In genomic region chr18:54561864-54562263, GRCh38 we compare ENCODE assay signal across 35 cellular contexts. TPM values are rescaled to one million over a fixed set of nuclear protein-coding genes. Genes with fewer than 3 reads are reported as not detected.
"Had no signal": no experiment of that assay in that cellular context is flagged by ENCODE, and none has a peak within 500 bp of the region (broad histone marks: within the 10 kb centered on the region; RNA-seq: fewer than 3 reads in every experiment).

No MANE protein-coding gene starts in this region.

- H3K9me3 Mint-ChIP-seq: activated CD4-positive, alpha-beta T cell treated with anti-CD3 and anti-CD28 coated beads, Interleukin-2, amount 10 ng/mL, durations not matched to agents 24 days and 14 days; activated CD8-positive, alpha-beta T cell treated with anti-CD3 and anti-CD28 coated beads for 36 hours; activated naive CD8-positive, alpha-beta T cell treated with anti-CD3 and anti-CD28 coated beads for 36 hours; activated T-cell treated with anti-CD3 and anti-CD28 coated beads, Interleukin-2, amount 50 U/mL, for 72 hours; activated T-helper 17 cell treated with anti-CD3 and anti-CD28 coated beads, Interleukin-2, amount 50 U/mL, for 72 hours had no signal

- H3K4me3 Mint-ChIP-seq: activated CD4-positive, alpha-beta T cell treated with anti-CD3 and anti-CD28 coated beads, Interleukin-2, amount 10 ng/mL, durations not matched to agents 24 days and 14 days; activated CD8-positive, alpha-beta T cell treated with anti-CD3 and anti-CD28 coated beads for 36 hours; activated naive CD8-positive, alpha-beta T cell treated with anti-CD3 and anti-CD28 coated beads for 36 hours; activated T-cell treated with anti-CD3 and anti-CD28 coated beads, Interleukin-2, amount 50 U/mL, for 72 hours; activated T-helper 17 cell treated with anti-CD3 and anti-CD28 coated beads, Interleukin-2, amount 50 U/mL, for 72 hours had no signal

- H3K36me3 Mint-ChIP-seq: activated naive CD8-positive, alpha-beta T cell treated with anti-CD3 and anti-CD28 coated beads for 36 hours had no signal

- H3K27ac Mint-ChIP-seq: activated CD4-positive, alpha-beta T cell treated with anti-CD3 and anti-CD28 coated beads, Interleukin-2, amount 10 ng/mL, durations not matched to agents 24 days and 14 days; activated CD8-positive, alpha-beta T cell treated with anti-CD3 and anti-CD28 coated beads for 36 hours; activated naive CD8-positive, alpha-beta T cell treated with anti-CD3 and anti-CD28 coated beads for 36 hours; activated T-cell treated with anti-CD3 and anti-CD28 coated beads, Interleukin-2, amount 50 U/mL, for 72 hours; activated T-helper 17 cell treated with anti-CD3 and anti-CD28 coated beads, Interleukin-2, amount 50 U/mL, for 72 hours had no signal

- H3K36me3 ChIP-seq: ascending aorta, WERI-Rb-1 had no signal

- H3K27ac ChIP-seq: ascending aorta, KMS-11, PC-9, RWPE1, WERI-Rb-1 had no signal

- ATAC-seq: activated CD8-positive, alpha-beta T cell treated with anti-CD3 and anti-CD28 coated beads for 36 hours; activated T-cell treated with anti-CD3 and anti-CD28 coated beads, Interleukin-2, amount 50 U/mL, for 72 hours; activated T-helper 17 cell treated with anti-CD3 and anti-CD28 coated beads, Interleukin-2, amount 50 U/mL, for 72 hours; Right ventricle myocardium inferior had no signal

- H3K9me3 ChIP-seq: ascending aorta had no signal

- H3K27me3 ChIP-seq: ascending aorta had no signal

- H3K4me1 Mint-ChIP-seq: activated CD4-positive, alpha-beta T cell treated with anti-CD3 and anti-CD28 coated beads, Interleukin-2, amount 10 ng/mL, durations not matched to agents 24 days and 14 days; activated naive CD8-positive, alpha-beta T cell treated with anti-CD3 and anti-CD28 coated beads for 36 hours; activated T-helper 17 cell treated with anti-CD3 and anti-CD28 coated beads, Interleukin-2, amount 50 U/mL, for 72 hours had no signal

- H3K4me1 ChIP-seq: ascending aorta had no signal

- H3K27me3 Mint-ChIP-seq: activated naive CD8-positive, alpha-beta T cell treated with anti-CD3 and anti-CD28 coated beads for 36 hours; activated T-helper 17 cell treated with anti-CD3 and anti-CD28 coated beads, Interleukin-2, amount 50 U/mL, for 72 hours had no signal

- H3K4me3 ChIP-seq: ascending aorta, PC-9 had no signal

- DNase-seq: activated CD4-positive, alpha-beta T cell treated with anti-CD3 and anti-CD28 coated beads, Interleukin-2, amount 10 ng/mL, durations not matched to agents 24 days and 14 days; activated CD4-positive, alpha-beta T cell treated with anti-CD3 and anti-CD28 coated beads, Interleukin-2, amount 50 U/mL, for 4 hours; activated CD8-positive, alpha-beta T cell treated with anti-CD3 and anti-CD28 coated beads for 36 hours; activated effector memory CD4-positive, alpha-beta T cell treated with anti-CD3 and anti-CD28 coated beads, Interleukin-2, amount 50 U/mL, for 16 hours; activated naive CD4-positive, alpha-beta T cell; activated naive CD4-positive, alpha-beta T cell treated with anti-CD3 and anti-CD28 coated beads, Interleukin-2, amount 50 U/mL, for 16 hours; activated naive CD8-positive, alpha-beta T cell treated with anti-CD3 and anti-CD28 coated beads for 36 hours; activated T-cell treated with anti-CD3 and anti-CD28 coated beads, Interleukin-2, amount 50 U/mL, for 1 hour; activated T-cell treated with anti-CD3 and anti-CD28 coated beads, Interleukin-2, amount 50 U/mL, for 72 hours; amniotic stem cell; MM.1S; MV-4-11; NCI-H1092; NCI-H1436 treated with DMSO at 0.1 percent for 48 hours; NCI-H1694 treated with DMSO at 0.1 percent for 48 hours; NCI-H2029; NCI-H2171; NCI-H510A; NCI-H526; NCI-H774; PC-9; SIG-M5; SW 1271; T1000; WERI-Rb-1 had no signal

RNA-seq across cellular contexts. Expression of gene DYNAP, which starts 29.2 kb away (rescaled TPM):
- total RNA-seq: activated CD4-positive, alpha-beta T cell treated with anti-CD3 and anti-CD28 coated beads, Interleukin-2, amount 10 ng/mL, durations not matched to agents 24 days and 14 days; activated CD8-positive, alpha-beta memory T cell treated with anti-CD3 and anti-CD28 coated beads for 36 hours; activated CD8-positive, alpha-beta T cell treated with anti-CD3 and anti-CD28 coated beads for 36 hours; activated naive CD8-positive, alpha-beta T cell treated with anti-CD3 and anti-CD28 coated beads for 36 hours; activated T-cell treated with anti-CD3 and anti-CD28 coated beads, Interleukin-2, amount 50 U/mL, for 72 hours; activated T-helper 17 cell treated with anti-CD3 and anti-CD28 coated beads, Interleukin-2, amount 50 U/mL, for 72 hours; ascending aorta; cardiac septum; LHCN-M2; PC-9; Right ventricle myocardium inferior; T-helper 1 cell treated with Interleukin-12 subunit alpha and Interleukin-12 subunit beta and Interleukin-4 antibody, amounts not matched to agents 30 ng/mL and 1 ng/mL, for 36 hours; T-helper 2 cell treated with Interferon-gamma antibody and Interleukin-4, amounts not matched to agents 100 ng/mL and 5 ng/mL, for 36 hours had no signal
